14 cellular contexts compared by ENCODE assay signal in genomic region chr12:70246580-70246979, GRCh38. TPM values are rescaled to one million over a fixed set of nuclear protein-coding genes. Genes with fewer than 3 reads are reported as not detected.
DNase-seq lines count a peak whose midpoint lies in the region; ATAC-seq, FAIRE-seq and TF ChIP-seq lines count a peak whose summit lies in the region.
"Had no signal": no experiment of that assay in that cellular context is flagged by ENCODE, and none has a peak within 500 bp of the region (broad histone marks: within the 10 kb centered on the region; RNA-seq: fewer than 3 reads in every experiment).

No MANE protein-coding gene starts in this region.

- POLR2A ChIA-PET in SK-N-SH (lab: Yijun Ruan, JAX) (no interaction called here), endothelial cell of umbilical vein (lab: Charles Lee) (no interaction called here)

- TF ChIP-seq EP300 in SK-N-SH (IDR thresholded peaks at IDR 0.05; ENCODE audit: borderline replicate concordance in 1 of 2, low read depth in 1 of 2, low read length in 1 of 2) = no peak

- CTCF ChIA-PET in SK-N-SH (lab: Yijun Ruan, JAX) (interaction anchor here (1.5 kb wide), 1 partner anchor 346 kb away, joined by 6 read pairs; no protein-coding TSS in a partner anchor), endothelial cell of umbilical vein (lab: Charles Lee) (interaction anchor here (0.6 to 1.9 kb wide), 4 partner anchors 9 to 367 kb away, joined by 3 to 7 read pairs (median 3); no protein-coding TSS in a partner anchor), Calu3 (lab: Charles Lee) (interaction anchor here (1.2 kb wide), 1 partner anchor 12 kb away, joined by 3 read pairs; no protein-coding TSS in a partner anchor)

- H3K27ac Mint-ChIP-seq in Calu3 (ENCODE audit: unreplicated experiment) = no peak overlapping the region

- DNase-seq in SK-N-SH (no peak), NCI-H1048 (lab: John Stamatoyannopoulos, UW) (peak; percentile 18), endothelial cell of umbilical vein (ENCODE audit: low read depth, low spot score) (no peak), GOT3 (lab: John Stamatoyannopoulos, UW) (no peak), NCI-H1092 (lab: John Stamatoyannopoulos, UW) (no peak), Calu3 (no peak)
- DNase-seq: activated effector memory CD4-positive, alpha-beta T cell treated with Interleukin-2 at 50 U/mL for 16 hours; NCI-H2171 treated with DMSO at 0.1 percent for 48 hours; RPMI8226; stimulated activated CD4-positive, alpha-beta T cell treated with anti-CD3 and anti-CD28 coated beads, Interleukin-12 subunit alpha, Interleukin-12 subunit beta, amount 100 ng/mL, for 4 hours had no signal

- no peaks in the 10 kb centered on the region for H3K9me3 ChIP-seq in SK-N-SH
- no peaks in the 10 kb centered on the region for H3K9me3 ChIP-seq in endothelial cell of umbilical vein (replicated peaks; ENCODE audit: control insufficient read depth, insufficient read depth, low read length)
- no peaks in the 10 kb centered on the region for H3K9me3 ChIP-seq in parathyroid adenoma (ENCODE audit: control insufficient read depth, low read length)

- no peaks in the 10 kb centered on the region for H3K9me3 Mint-ChIP-seq in Calu3 (ENCODE audit: low read depth, unreplicated experiment)
- H3K9me3 Mint-ChIP-seq: dendritic cell treated with granulocyte-macrophage colony-stimulating factor and Interleukin-4, amounts not matched to agents 40 ng/mL and 50 ng/mL, for 4 days had no signal

- H3K4me1 Mint-ChIP-seq in Calu3 (ENCODE audit: low read depth, unreplicated experiment) = peaks cover 46% of the 10 kb centered on the region

- intact Hi-C loops in endothelial cell of umbilical vein (cut with micrococcal nuclease) = no loop called here
- intact Hi-C loops in Calu3 (cut with micrococcal nuclease; ENCODE audit: unreplicated experiment) = no loop called here

- H2AFZ ChIP-seq in SK-N-SH (ENCODE audit: low read depth) (no peak overlapping the region), endothelial cell of umbilical vein (ENCODE audit: low read depth, low read length) (no peak overlapping the region), parathyroid adenoma (no peak overlapping the region)

- peaks cover 33% of the 10 kb centered on the region for H3K36me3 Mint-ChIP-seq in Calu3 (ENCODE audit: insufficient read depth, unreplicated experiment)

- no peak for TF ChIP-seq CTCF in SK-N-SH (IDR thresholded peaks at IDR 0.05)
- no peak for TF ChIP-seq CTCF in endothelial cell of umbilical vein (IDR thresholded peaks at IDR 0.05; ENCODE audit: extremely low read depth in 1 of 2, insufficient read depth in 1 of 2, low read depth in 1 of 2, low read length in 2 of 2)
- no peak for TF ChIP-seq CTCF in parathyroid adenoma (IDR thresholded peaks at IDR 0.05)
- no peak for TF ChIP-seq CTCF in Calu3 (IDR thresholded peaks at IDR 0.05; ENCODE audit: unreplicated experiment)

- H3K4me2 ChIP-seq in SK-N-SH = peak overlapping the region; percentile 86
- peak overlapping the region; percentile 37 for H3K4me2 ChIP-seq in endothelial cell of umbilical vein (ENCODE audit: insufficient read depth, low read length)
- H3K4me2 ChIP-seq in parathyroid adenoma (ENCODE audit: low read length) = no peak overlapping the region

- H3K27me3 ChIP-seq in SK-N-SH (ENCODE audit: insufficient read depth) (no peaks in the 10 kb centered on the region), endothelial cell of umbilical vein (ENCODE audit: control insufficient read depth in 2 of 2, insufficient read depth in 2 of 2, low read length in 2 of 2) (no peaks in the 10 kb centered on the region), parathyroid adenoma (ENCODE audit: control insufficient read depth, insufficient read depth, low read length) (no peaks in the 10 kb centered on the region)

- H3K27ac ChIP-seq in SK-N-SH (ENCODE audit: low read depth in 2 of 2, low read length in 1 of 2) = peak overlapping the region in 1 of 2 experiments; percentile 54; a peak in 2 of 4 replicates
- no peak overlapping the region for H3K27ac ChIP-seq in endothelial cell of umbilical vein (ENCODE audit: insufficient read depth, low read depth, low read length)
- H3K27ac ChIP-seq in parathyroid adenoma = no peak overlapping the region

- H3K4me3 ChIP-seq in SK-N-SH (ENCODE audit: low read depth in 2 of 2, low read length in 1 of 2) (peak overlapping the region in 1 of 2 experiments; percentile 3; a peak in 1 of 4 replicates), endothelial cell of umbilical vein (replicated peaks in 1 of 3; ENCODE audit: insufficient read depth in 1 of 3, low read depth in 1 of 3, low read length in 3 of 3) (no peak overlapping the region), parathyroid adenoma (ENCODE audit: low read depth, low read length) (peak overlapping the region; percentile 20)

- H3K4me1 ChIP-seq in SK-N-SH (ENCODE audit: control insufficient read depth in 1 of 2, insufficient read depth in 2 of 2, low read depth in 1 of 2, low read length in 1 of 2) = peaks cover 16 to 22% of the 10 kb centered on the region in 2 experiments; a peak in 2 of 4 replicates
- H3K4me1 ChIP-seq in endothelial cell of umbilical vein (ENCODE audit: control insufficient read depth, extremely low read depth, insufficient read depth, low read length) = peaks cover 50% of the 10 kb centered on the region
- H3K4me1 ChIP-seq in parathyroid adenoma = peaks cover 15% of the 10 kb centered on the region

- H3K4me3 Mint-ChIP-seq in Calu3 (ENCODE audit: low read depth, unreplicated experiment) = no peak overlapping the region
- H3K4me3 Mint-ChIP-seq: dendritic cell treated with granulocyte-macrophage colony-stimulating factor and Interleukin-4, amounts not matched to agents 40 ng/mL and 50 ng/mL, for 4 days had no signal

- no peak for ATAC-seq in SK-N-SH treated with all-trans-retinoic acid at 6 μM for 48 hours

- H3F3A ChIP-seq in SK-N-SH (replicated peaks; ENCODE audit: insufficient read depth) = peaks cover 19% of the 10 kb centered on the region

- no peak for TF ChIP-seq POLR2A in endothelial cell of umbilical vein (IDR thresholded peaks at IDR 0.05; ENCODE audit: low read depth, low read length)

- H4K20me1 ChIP-seq in SK-N-SH (ENCODE audit: insufficient read depth) (peaks cover 74% of the 10 kb centered on the region), endothelial cell of umbilical vein (replicated peaks; ENCODE audit: control insufficient read depth, extremely low read depth, insufficient read depth, low read length) (peaks cover 10% of the 10 kb centered on the region)

- H3K79me2 ChIP-seq in SK-N-SH (ENCODE audit: insufficient read depth) (peaks cover 92% of the 10 kb centered on the region), endothelial cell of umbilical vein (ENCODE audit: control insufficient read depth, insufficient read depth, low read length) (peaks cover 79% of the 10 kb centered on the region), parathyroid adenoma (peaks cover 61% of the 10 kb centered on the region)

- H3K9ac ChIP-seq in SK-N-SH = no peak overlapping the region; the same call in 1 of the 2 replicates
- H3K9ac ChIP-seq in endothelial cell of umbilical vein (replicated peaks; ENCODE audit: extremely low read depth, insufficient read depth, low read length) = no peak overlapping the region
- H3K9ac ChIP-seq in parathyroid adenoma = no peak overlapping the region

- no peaks in the 10 kb centered on the region for H3K9me2 ChIP-seq in SK-N-SH

- no peak for TF ChIP-seq RAD21 in SK-N-SH (IDR thresholded peaks at IDR 0.05; ENCODE audit: low read length)

- BruUV-seq in endothelial cell of umbilical vein (replicated peaks; lab: Mats Ljungman, UMichigan) (no TSS peak), Calu3 (replicated peaks; lab: Mats Ljungman, UMichigan) (no TSS peak)

- H3K36me3 ChIP-seq in SK-N-SH (replicated peaks in 1 of 2; ENCODE audit: control insufficient read depth in 1 of 2, insufficient read depth in 2 of 2, low read length in 1 of 2) (peaks cover 18 to 28% of the 10 kb centered on the region in 2 experiments), endothelial cell of umbilical vein (ENCODE audit: control insufficient read depth in 2 of 2, extremely low read depth in 1 of 2, insufficient read depth in 2 of 2, low read length in 2 of 2) (no peaks in the 10 kb centered on the region), parathyroid adenoma (ENCODE audit: control insufficient read depth, insufficient read depth, low read length) (no peaks in the 10 kb centered on the region)

- H3K9me1 ChIP-seq in endothelial cell of umbilical vein (replicated peaks; ENCODE audit: control insufficient read depth, extremely low read depth, insufficient read depth, low read length) = no peaks in the 10 kb centered on the region

- H3K27me3 Mint-ChIP-seq in Calu3 (ENCODE audit: unreplicated experiment) = no peaks in the 10 kb centered on the region
- H3K27me3 Mint-ChIP-seq: dendritic cell treated with granulocyte-macrophage colony-stimulating factor and Interleukin-4, amounts not matched to agents 40 ng/mL and 50 ng/mL, for 4 days had no signal

- dilution Hi-C loops in endothelial cell of umbilical vein (cut with MboI; ENCODE audit: extremely low pct_ligation_motif_present, low sequenced_read_pairs) = no loop called here

- no peak for FAIRE-seq in endothelial cell of umbilical vein (lab: Jason Lieb, UNC)
- FAIRE-seq: G401.6 had no signal

TF ChIP-seq in SK-N-SH, 30 proteins besides CTCF, POLR2A, EP300 and RAD21 (continues in another document):
- no peak for TF ChIP-seq FOXJ3 (CRISPR knock-in tag; IDR thresholded peaks at IDR 0.05)
- TF ChIP-seq TEAD4 (IDR thresholded peaks at IDR 0.05; ENCODE audit: borderline replicate concordance, insufficient read depth) = no peak
- no peak for TF ChIP-seq NRF1 (IDR thresholded peaks at IDR 0.05; ENCODE audit: low read depth, low read length)

TF ChIP-seq in SK-N-SH treated with all-trans-retinoic acid at 6 μM for 48 hours, 23 proteins besides CTCF, POLR2A, EP300 and RAD21 (continues in another document):
- TF ChIP-seq CSDC2 (CRISPR knock-in tag; IDR thresholded peaks at IDR 0.05) (no peak), RARB (CRISPR knock-in tag; IDR thresholded peaks at IDR 0.05) (no peak), ZNF8 (CRISPR knock-in tag; IDR thresholded peaks at IDR 0.05) (no peak), GLIS3 (CRISPR knock-in tag; IDR thresholded peaks at IDR 0.05) (no peak)

TF ChIP-seq in endothelial cell of umbilical vein, 7 proteins besides CTCF, POLR2A, EP300 and RAD21 (continues in another document):
- TF ChIP-seq JUN (IDR thresholded peaks at IDR 0.05; ENCODE audit: borderline replicate concordance, insufficient read depth, insufficient read length, low read depth) = no peak

RNA-seq across cellular contexts. Expression of gene CNOT2, which starts 3.3 kb away (rescaled TPM):
- polyA plus RNA-seq in SK-N-SH (2012; rRNA removed) = 45.3 and 51.5 TPM in 2 replicates
- 53.9 and 56.0 TPM in 2 replicates for polyA plus RNA-seq in SK-N-SH (2012; cell fraction: cytosol; rRNA removed)
- 30.0 and 64.4 TPM in 2 replicates for polyA plus RNA-seq in SK-N-SH (2012; cell fraction: nucleus; rRNA removed)
- 79.1 and 79.7 TPM in 2 replicates for total RNA-seq in endothelial cell of umbilical vein
- polyA plus RNA-seq in endothelial cell of umbilical vein = 51.0 and 52.2 TPM in 2 replicates
- 51.1 and 60.6 TPM in 2 replicates for polyA plus RNA-seq in endothelial cell of umbilical vein (2011; cell fraction: cytosol; rRNA removed)
- polyA plus RNA-seq in endothelial cell of umbilical vein (2011; cell fraction: nucleus; rRNA removed) = 138 and 197 TPM in 2 replicates
- polyA plus RNA-seq in endothelial cell of umbilical vein (2012) = 53.8 and 61.1 TPM in 2 replicates
- 179 and 190 TPM in 2 replicates for polyA minus RNA-seq in endothelial cell of umbilical vein
- 60.0 TPM for polyA minus RNA-seq in endothelial cell of umbilical vein (2011; cell fraction: cytosol; rRNA and poly(A)+ RNA removed)
- polyA minus RNA-seq in endothelial cell of umbilical vein (2011; cell fraction: nucleus; rRNA and poly(A)+ RNA removed) = 332 and 397 TPM in 2 replicates
- 117 and 126 TPM in 2 replicates for total RNA-seq in Calu3 (2022)
